Comparison of ENCODE assay signal across 21 cellular contexts in genomic region chr3:142232340-142232739, GRCh38. TPM values are rescaled to one million over a fixed set of nuclear protein-coding genes. Genes with fewer than 3 reads are reported as not detected.
DNase-seq lines count a peak whose midpoint lies in the region; ATAC-seq, FAIRE-seq and TF ChIP-seq lines count a peak whose summit lies in the region.
"Had no signal": no experiment of that assay in that cellular context is flagged by ENCODE, and none has a peak within 500 bp of the region (broad histone marks: within the 10 kb centered on the region; RNA-seq: fewer than 3 reads in every experiment).

No MANE protein-coding gene starts in this region.

- no peaks in the 10 kb centered on the region; the same call in 1 of the 2 replicates for H3K9me3 ChIP-seq in K562 (replicated peaks; ENCODE audit: control insufficient read depth, insufficient read depth, low read depth, low read length)
- H3K9me3 ChIP-seq: A549, Caco-2 had no signal

- in situ Hi-C loops in K562 (cut with MboI) = no loop called here

- no peak overlapping the region for H3K27ac Mint-ChIP-seq in GM23338
- H3K27ac Mint-ChIP-seq: B cell; CD4-positive, alpha-beta T cell; CD8-positive, alpha-beta T cell had no signal

- TF ChIP-seq POLR2A in K562 (conservative IDR thresholded peaks at IDR 0.05) = no peak

- BruUV-seq in K562 (replicated peaks; lab: Mats Ljungman, UMichigan) = no TSS peak

- H3K4me3 ChIP-seq in GM23338 = no peak overlapping the region
- no peak overlapping the region for H3K4me3 ChIP-seq in K562
- H3K4me3 ChIP-seq: A549; BLaER1 treated with 17β-estradiol and CSF1 and Interleukin-3, amounts not matched to agents 10 nM and 100 nM had no signal

- TF ChIP-seq EP300 in K562 (IDR thresholded peaks at IDR 0.05; ENCODE audit: low read length) = no peak

- H3K9ac ChIP-seq in K562 (ENCODE audit: insufficient read depth in 1 of 2, low read depth in 2 of 2, low read length in 2 of 2) = no peak overlapping the region
- H3K9ac ChIP-seq: BLaER1 treated with 17β-estradiol and CSF1 and Interleukin-3, amounts not matched to agents 10 nM and 100 nM had no signal

- H3K4me2 ChIP-seq in GM23338 (no peak overlapping the region), K562 (ENCODE audit: insufficient read depth, low read length) (no peak overlapping the region)
- H3K4me2 ChIP-seq: A549; BLaER1 treated with 17β-estradiol and CSF1 and Interleukin-3, amounts not matched to agents 10 nM and 100 nM had no signal

- no peaks in the 10 kb centered on the region for H3K36me3 Mint-ChIP-seq in GM23338 (ENCODE audit: low read depth)
- H3K36me3 Mint-ChIP-seq: CD8-positive, alpha-beta T cell had no signal

- H3K4me1 ChIP-seq in GM23338 (ENCODE audit: insufficient read depth) = no peaks in the 10 kb centered on the region
- no peaks in the 10 kb centered on the region; a peak in 1 of 5 replicates for H3K4me1 ChIP-seq in K562 (replicated peaks in 1 of 2; ENCODE audit: control insufficient read depth in 2 of 2, insufficient read depth in 2 of 2, low read length in 2 of 2)
- H3K4me1 ChIP-seq: A549; BLaER1 treated with 17β-estradiol and CSF1 and Interleukin-3, amounts not matched to agents 10 nM and 100 nM; Caco-2 had no signal

- H3K9me2 ChIP-seq in GM23338 (ENCODE audit: insufficient read depth) = no peaks in the 10 kb centered on the region

- H3F3A ChIP-seq in GM23338 (replicated peaks; ENCODE audit: low read depth) = no peaks in the 10 kb centered on the region

- POLR2A ChIA-PET in K562 (lab: Yijun Ruan, JAX) = interaction anchor here (2.0 kb wide), 1 partner anchor 10 kb away, joined by 7 read pairs; no protein-coding TSS in a partner anchor

- no peaks in the 10 kb centered on the region for H4K20me1 ChIP-seq in GM23338 (replicated peaks; ENCODE audit: insufficient read depth)
- no peaks in the 10 kb centered on the region for H4K20me1 ChIP-seq in K562 (replicated peaks; ENCODE audit: control insufficient read depth, insufficient read depth, low read length)
- H4K20me1 ChIP-seq: BLaER1 treated with 17β-estradiol and CSF1 and Interleukin-3, amounts not matched to agents 10 nM and 100 nM had no signal

- H3K36me3 ChIP-seq in GM23338 (ENCODE audit: insufficient read depth) (no peaks in the 10 kb centered on the region; the same call in 1 of the 2 replicates), K562 (ENCODE audit: control insufficient read depth, insufficient read depth, low read length) (no peaks in the 10 kb centered on the region)
- H3K36me3 ChIP-seq: BLaER1 treated with 17β-estradiol and CSF1 and Interleukin-3, amounts not matched to agents 10 nM and 100 nM had no signal

- no peak for TF ChIP-seq RAD21 in K562 (CRISPR knock-in tag; conservative IDR thresholded peaks at IDR 0.05 in 1 of 2, IDR thresholded peaks at IDR 0.05 in 1 of 2)

- DNase-seq in DMS79 (lab: John Stamatoyannopoulos, UW) (peak; percentile 31), DMS79 treated with DMSO at 0.1 percent for 48 hours (lab: John Stamatoyannopoulos, UW) (no peak), GM23338 (ENCODE audit: low spot score) (no peak), K562 (ENCODE audit: extremely low read depth in 1 of 4, low spot score in 3 of 4) (no peak), NCI-H2171 treated with DMSO at 0.1 percent for 48 hours (lab: John Stamatoyannopoulos, UW) (no peak)
- DNase-seq: AML-193; Caco-2; Calu3; CD4-positive, alpha-beta T cell; CD8-positive, alpha-beta T cell; GF-D8 had no signal

- no peak overlapping the region for H3K4me3 Mint-ChIP-seq in GM23338
- H3K4me3 Mint-ChIP-seq: B cell; CD4-positive, alpha-beta T cell; CD8-positive, alpha-beta T cell had no signal

- no peaks in the 10 kb centered on the region for H3K9me1 ChIP-seq in K562 (ENCODE audit: control insufficient read depth, insufficient read depth, low read length)

- H3K79me2 ChIP-seq in GM23338 (replicated peaks; ENCODE audit: insufficient read depth) (no peaks in the 10 kb centered on the region), K562 (ENCODE audit: control insufficient read depth, insufficient read depth, low read length) (no peaks in the 10 kb centered on the region)

- no peak for ATAC-seq in GM23338
- no peak for ATAC-seq in K562
- no peak for ATAC-seq in GM19328 (IDR thresholded peaks at IDR 0.05; ENCODE audit: unreplicated experiment)
- ATAC-seq: A549; CD8-positive, alpha-beta T cell had no signal

- 56% methylated on average over 3 of the region's 3 CpGs for WGBS in K562 (ENCODE audit: insufficient coverage, low coverage, missing lambda C conversion rate)

- intact Hi-C loops in K562 (cut with micrococcal nuclease) = no loop called here

- no peak overlapping the region for H3K27ac ChIP-seq in GM23338 (ENCODE audit: low read depth)
- no peak overlapping the region for H3K27ac ChIP-seq in K562 (ENCODE audit: extremely low read depth, low read depth, low read length)
- H3K27ac ChIP-seq: 22Rv1; A549; BLaER1 treated with 17β-estradiol and CSF1 and Interleukin-3, amounts not matched to agents 10 nM and 100 nM; C4-2B had no signal

- no peaks in the 10 kb centered on the region for H3K4me1 Mint-ChIP-seq in GM23338
- H3K4me1 Mint-ChIP-seq: B cell had no signal

- no peak for FAIRE-seq in K562 (lab: Jason Lieb, UNC)
- FAIRE-seq: A549, D721Med, G401.6, GM12891, GM19239 had no signal

- TF ChIP-seq CTCF in GM23338 (conservative IDR thresholded peaks at IDR 0.05; ENCODE audit: low read depth in 2 of 2) (no peak), K562 (IDR thresholded peaks at IDR 0.05 in 2 of 3, conservative IDR thresholded peaks at IDR 0.05 in 1 of 3; ENCODE audit: insufficient read depth in 2 of 3, low read depth in 1 of 3, low read length in 3 of 3) (no peak)

- CTCF ChIA-PET in K562 (lab: Yijun Ruan, JAX; ENCODE audit: low intra/inter-chr PET ratio) = no interaction called here

- H2AFZ ChIP-seq in GM23338 = 0 out of 2 replicates have a peak overlapping the region, but pooled peaks have one; percentile 43
- H2AFZ ChIP-seq in K562 (ENCODE audit: low read depth, low read length) = no peak overlapping the region

- peaks cover 4% of the 10 kb centered on the region; the same call in 2 of the 3 replicates for H3K9me3 Mint-ChIP-seq in GM23338
- H3K9me3 Mint-ChIP-seq: CD4-positive, alpha-beta T cell; CD8-positive, alpha-beta T cell had no signal

- no peaks in the 10 kb centered on the region for H3K27me3 ChIP-seq in GM23338 (ENCODE audit: insufficient read depth)
- H3K27me3 ChIP-seq in K562 (ENCODE audit: control insufficient read depth in 2 of 2, insufficient read depth in 2 of 2, low read length in 2 of 2) = no peaks in the 10 kb centered on the region
- H3K27me3 ChIP-seq: BLaER1 treated with 17β-estradiol and CSF1 and Interleukin-3, amounts not matched to agents 10 nM and 100 nM had no signal

- no peaks in the 10 kb centered on the region for H3K27me3 Mint-ChIP-seq in GM23338 (ENCODE audit: insufficient read depth, low read depth, poor library complexity)
- H3K27me3 Mint-ChIP-seq: CD4-positive, alpha-beta T cell had no signal

TF ChIP-seq in GM23338, 12 proteins besides CTCF, POLR2A, EP300 and RAD21 (continues in another document):
- TF ChIP-seq POLR2AphosphoS5 (IDR thresholded peaks at IDR 0.05; ENCODE audit: low read depth) (no peak), ZNF114 (CRISPR knock-in tag; IDR thresholded peaks at IDR 0.05) (no peak), CREB1 (CRISPR knock-in tag; IDR thresholded peaks at IDR 0.05; ENCODE audit: low read depth) (no peak)

TF ChIP-seq in K562, 482 proteins besides CTCF, POLR2A, EP300 and RAD21 (continues in another document):
- peak in 1 of 2 experiments; percentile 84; a peak in 2 of 3 replicates for TF ChIP-seq CBX3 (IDR thresholded peaks at IDR 0.05; ENCODE audit: borderline replicate concordance in 1 of 2, low read length in 2 of 2)
- no peak for TF ChIP-seq ATF3 (IDR thresholded peaks at IDR 0.05)
- no peak for TF ChIP-seq ATF3 (CRISPR knock-in tag; conservative IDR thresholded peaks at IDR 0.05)
- 0 out of 2 replicates have a peak, but pooled peaks have one; percentile 17 for TF ChIP-seq TRIM28 (IDR thresholded peaks at IDR 0.05)

RNA-seq across cellular contexts. Expression of gene GK5, which starts 7.0 kb away (rescaled TPM):
- 10.5 and 19.5 TPM in 2 replicates for total RNA-seq in GM23338 (2014; rRNA removed; shearing (Covaris generic))
- polyA plus RNA-seq in GM23338 (2016; fragmentation: Nextera tagmentation; extraction: Ambion mirVana) (3.9 and 5.3 TPM in 2 replicates), K562 (2011; rRNA removed) (15.2 and 21.2 TPM in 2 replicates), K562 (2014; fragmentation: Illumina TruSeq; extraction: Trizol) (9.9 and 11.1 TPM in 2 replicates), K562 (2014; fragmentation: Nextera tagmentation; extraction: Ambion mirVana) (1 to 10 TPM; 2.3 to 2.7 TPM), K562 (2014; rRNA removed) (11.7 and 14.8 TPM in 2 replicates)
- total RNA-seq in K562 (2011; cell fraction: chromatin; rRNA removed; ENCODE audit: low replicate concordance) = 24.8 and 75.3 TPM in 2 replicates
- 10.5 and 13.6 TPM in 2 replicates for total RNA-seq in K562 (2011; cell fraction: nucleolus; rRNA removed)
- total RNA-seq in K562 (2011; cell fraction: nucleoplasm; rRNA removed) = 30.3 and 52.1 TPM in 2 replicates
- total RNA-seq in K562 (2014; rRNA removed) (10.4 TPM in 2 replicates), K562 (2014; rRNA removed; fragmentation: Illumina TruSeq; extraction: Trizol) (17.5 and 23.0 TPM in 2 replicates), K562 (2015; rRNA removed; fragmentation: Illumina TruSeq; extraction: Trizol) (14.3 and 15.2 TPM in 2 replicates), K562 (2021) (16.7 and 17.9 TPM in 2 replicates)
- 3.3 and 6.4 TPM in 2 replicates for polyA plus RNA-seq in K562 (2011; cell fraction: cytosol; rRNA removed)
- 20.0 and 26.6 TPM in 2 replicates for polyA plus RNA-seq in K562 (2011; cell fraction: nucleus; rRNA removed)
- polyA plus RNA-seq in K562 (2012) = 4.9 and 9.5 TPM in 2 replicates
- polyA minus RNA-seq in K562 (2011; rRNA and poly(A)+ RNA removed) = 17.6 and 19.2 TPM in 2 replicates
- polyA minus RNA-seq in K562 (2011; cell fraction: cytosol; rRNA and poly(A)+ RNA removed) = 5.6 and 7.3 TPM in 2 replicates
- 14.4 and 22.0 TPM in 2 replicates for polyA minus RNA-seq in K562 (2011; cell fraction: nucleus; rRNA and poly(A)+ RNA removed)
